In the genomic region with DNA sequence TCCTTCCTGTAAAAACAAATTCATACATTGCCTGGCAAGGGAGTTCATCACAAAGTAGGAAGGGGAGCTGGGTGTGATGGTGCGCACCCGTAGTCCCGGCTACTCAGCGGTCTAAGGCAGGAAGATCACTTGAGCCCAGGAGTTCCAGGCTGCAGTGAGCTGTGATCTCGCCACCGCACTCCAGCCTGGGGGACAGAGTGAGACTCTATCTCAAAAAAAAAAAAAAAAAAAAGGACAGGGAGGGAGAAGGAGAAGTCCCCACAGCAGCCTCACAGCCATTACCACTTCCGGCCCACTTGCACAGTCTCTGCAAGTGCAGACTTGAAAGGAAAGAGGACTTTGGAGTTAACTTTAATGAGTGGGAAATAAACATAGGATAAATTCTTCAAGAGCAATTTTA, we compare ENCODE assay signal across 8 cellular contexts.
DNase-seq lines count a peak whose midpoint lies in the region; ATAC-seq, FAIRE-seq and TF ChIP-seq lines count a peak whose summit lies in the region.

No MANE protein-coding gene starts in this region.

- peak overlapping the region; percentile 29 for H2AFZ ChIP-seq in mammary epithelial cell (ENCODE audit: low read depth, low read length)

- DNase-seq in activated CD4-positive, alpha-beta T cell treated with anti-CD3 and anti-CD28 coated beads for 48 hours, result peak; percentile 39
- no peak for DNase-seq in activated CD4-positive, alpha-beta T cell treated with anti-CD3 and anti-CD28 coated beads, Interleukin-2, amount 50 U/mL, for 4 hours
- DNase-seq in Panc1 (ENCODE audit: low read depth, low spot score) (no peak), mammary epithelial cell (peak; percentile 69), GM12891 (ENCODE audit: insufficient read length, low spot score) (no peak)
- DNase-seq in stimulated activated CD8-positive, alpha-beta memory T cell treated with anti-CD3 and anti-CD28 coated beads, Interleukin-4, amount 100 ng/mL, for 24 hours (ENCODE audit: low read depth), result peak; percentile 7

- CTCF ChIA-PET in Panc1 (lab: Charles Lee), result no interaction called here
- CTCF ChIA-PET in mammary epithelial cell (lab: Charles Lee; ENCODE audit: low non-redundant PET), result no interaction called here

- 10% methylated on average over 5 of the region's 7 CpGs for WGBS in mammary epithelial cell (ENCODE audit: low coverage, missing lambda C conversion rate)

- intact Hi-C loops in Panc1 (cut with micrococcal nuclease; ENCODE audit: unreplicated experiment) (no loop called here), mammary epithelial cell (cut with micrococcal nuclease) (loop anchor here (5.0 kb wide), 2 partner anchors 109 to 276 kb away; no protein-coding TSS in a partner anchor)

- H3K27me3 ChIP-seq in Panc1 (ENCODE audit: control insufficient read depth, insufficient read depth, low read length) (no peaks in the 10 kb centered on the region), mammary epithelial cell (ENCODE audit: insufficient read depth, low read length) (no peaks in the 10 kb centered on the region)

- in situ Hi-C loops in Panc1 (cut with HindIII; ENCODE audit: low pct_unique_long_range_greater_than_20kb, low sequenced_read_pairs) (no loop called here), mammary epithelial cell (cut with MboI; ENCODE audit: low sequenced_read_pairs in 2 of 2) (no loop called here)

- H3K4me3 ChIP-seq in Panc1 (ENCODE audit: low read depth in 2 of 2, low read length in 2 of 2), result no peak overlapping the region
- H3K4me3 ChIP-seq in mammary epithelial cell (replicated peaks in 1 of 3; ENCODE audit: insufficient read depth in 1 of 3, low read depth in 2 of 3, low read length in 3 of 3), result peak overlapping the region in 2 of 3 experiments; percentile 17 to 25

- no peaks in the 10 kb centered on the region for H3K79me2 ChIP-seq in mammary epithelial cell (ENCODE audit: insufficient read depth, low read length)

- TF ChIP-seq CTCF in Panc1 (IDR thresholded peaks at IDR 0.05) (no peak), mammary epithelial cell (conservative IDR thresholded peaks at IDR 0.05 in 1 of 2, IDR thresholded peaks at IDR 0.05 in 1 of 2; ENCODE audit: extremely low read depth in 1 of 2, insufficient read depth in 1 of 2, low read depth in 1 of 2, low read length in 2 of 2) (no peak)

- H3K9me3 ChIP-seq in Panc1 (ENCODE audit: control insufficient read depth, insufficient read depth, low read depth, low read length) (no peaks in the 10 kb centered on the region), mammary epithelial cell (replicated peaks; ENCODE audit: insufficient read depth, low read length) (peaks cover 6% of the 10 kb centered on the region)

- peak overlapping the region; percentile 77 for H3K27ac ChIP-seq in Panc1 (ENCODE audit: low read length)
- peak overlapping the region; percentile 92 for H3K27ac ChIP-seq in mammary epithelial cell (ENCODE audit: insufficient read depth, low read depth, low read length)

- H3K4me1 ChIP-seq in Panc1 (ENCODE audit: control insufficient read depth, insufficient read depth, low read length), result peaks cover 31% of the 10 kb centered on the region
- H3K4me1 ChIP-seq in mammary epithelial cell (ENCODE audit: insufficient read depth, low read length), result peaks cover 29% of the 10 kb centered on the region

- no peak for FAIRE-seq in GM12891 (lab: Jason Lieb, UNC)

- dilution Hi-C loops in mammary epithelial cell (cut with HindIII; ENCODE audit: low sequenced_read_pairs), result no loop called here

- H3K4me2 ChIP-seq in mammary epithelial cell (ENCODE audit: insufficient read depth, low read depth, low read length), result peak overlapping the region; percentile 87

- BruUV-seq in Panc1 (replicated peaks; lab: Mats Ljungman, UMichigan), result no TSS peak
- BruUV-seq in mammary epithelial cell (replicated peaks; lab: Mats Ljungman, UMichigan), result no TSS peak

- H3K9ac ChIP-seq in mammary epithelial cell (ENCODE audit: insufficient read depth, low read length), result no peak overlapping the region

- H4K20me1 ChIP-seq in mammary epithelial cell (ENCODE audit: insufficient read depth, low read length), result no peaks in the 10 kb centered on the region

- POLR2A ChIA-PET in Panc1 (lab: Charles Lee), result interaction anchor here (0.6 kb wide), 1 partner anchor 486 kb away, joined by 7 read pairs; no protein-coding TSS in a partner anchor

- ATAC-seq in Panc1, result no peak
- ATAC-seq in esophagus mucosa, result no peak
- ATAC-seq in HG02571 (IDR thresholded peaks at IDR 0.05; ENCODE audit: unreplicated experiment), result no peak

- H3K36me3 ChIP-seq in Panc1 (ENCODE audit: control insufficient read depth, insufficient read depth, low read length), result no peaks in the 10 kb centered on the region
- H3K36me3 ChIP-seq in mammary epithelial cell (ENCODE audit: insufficient read depth, low read length), result no peaks in the 10 kb centered on the region

- no peak for TF ChIP-seq POLR2A in GM12891 (IDR thresholded peaks at IDR 0.05; ENCODE audit: low read depth, low read length)

TF ChIP-seq in GM12891, 5 proteins besides CTCF, POLR2A, EP300 and RAD21:
- TF ChIP-seq TAF1 (IDR thresholded peaks at IDR 0.05; ENCODE audit: low read depth, low read length) (no peak), POLR2AphosphoS5 (IDR thresholded peaks at IDR 0.05; ENCODE audit: low read depth, low read length) (no peak)

Comparison
In these comparisons a context has a peak if more than half of its experiments do, and no peak if none do; other contexts are left out.
1. DNase-seq: peak in activated CD4-positive, alpha-beta T cell treated with anti-CD3 and anti-CD28 coated beads for 48 hours (single experiment), mammary epithelial cell (single experiment) and stimulated activated CD8-positive, alpha-beta memory T cell treated with anti-CD3 and anti-CD28 coated beads, Interleukin-4, amount 100 ng/mL, for 24 hours (single experiment); none in activated CD4-positive, alpha-beta T cell treated with anti-CD3 and anti-CD28 coated beads, Interleukin-2, amount 50 U/mL, for 4 hours (0 of 2), Panc1 (single experiment) and GM12891 (single experiment).
2. H3K4me3 ChIP-seq: peak in mammary epithelial cell (2 of 3); none in Panc1 (0 of 2).